34 cellular contexts compared by ENCODE assay signal in genomic region chr20:16124491-16124890, GRCh38.
"Had no signal": no experiment of that assay in that cellular context is flagged by ENCODE, and none has a peak within 500 bp of the region (broad histone marks: within the 10 kb centered on the region; RNA-seq: fewer than 3 reads in every experiment).

No MANE protein-coding gene starts in this region.

- H3K36me3 ChIP-seq: adrenal gland, brain microvascular endothelial cell, breast epithelium had no signal

- H3K9me3 ChIP-seq: adrenal gland, breast epithelium had no signal

- H3K4me3 ChIP-seq: adrenal gland, body of pancreas, breast epithelium had no signal

- H3K27me3 ChIP-seq: adrenal gland, body of pancreas, brain microvascular endothelial cell had no signal

- ATAC-seq: activated CD8-positive, alpha-beta T cell treated with anti-CD3 and anti-CD28 coated beads for 36 hours; activated naive CD4-positive, alpha-beta T cell treated with anti-CD3 and anti-CD28 coated beads, Interleukin-2, amount 50 U/mL, for 72 hours; activated T-cell treated with anti-CD3 and anti-CD28 coated beads, Interleukin-2, amount 50 U/mL, for 4 hours; activated T-cell treated with anti-CD3 and anti-CD28 coated beads, Interleukin-2, amount 50 U/mL, for 72 hours; activated T-helper 17 cell treated with anti-CD3 and anti-CD28 coated beads, Interleukin-2, amount 50 U/mL, for 72 hours; body of pancreas had no signal

- H3K4me1 ChIP-seq: adrenal gland, body of pancreas, breast epithelium had no signal

- FAIRE-seq: astrocyte, TTC549 had no signal

- DNase-seq: activated B cell treated with CpG ODN at 0.5 μM for 24 hours; activated CD4-positive, alpha-beta memory T cell treated with anti-CD3 and anti-CD28 coated beads for 36 hours; activated CD4-positive, alpha-beta T cell treated with anti-CD3 and anti-CD28 coated beads for 4 hours; activated CD4-positive, alpha-beta T cell treated with anti-CD3 and anti-CD28 coated beads, Interleukin-2, amount 10 ng/mL, durations not matched to agents 24 days and 14 days; activated CD4-positive, alpha-beta T cell treated with anti-CD3 and anti-CD28 coated beads, Interleukin-2, amount 50 U/mL, for 1 hour; activated CD4-positive, alpha-beta T cell treated with anti-CD3 and anti-CD28 coated beads, Interleukin-2, amount 50 U/mL, for 4 hours; activated CD4-positive, CD25-positive, alpha-beta regulatory T cell treated with anti-CD3 and anti-CD28 coated beads, Interleukin-2, amount 50 U/mL, for 72 hours; activated CD8-positive, alpha-beta memory T cell treated with anti-CD3 and anti-CD28 coated beads, Interleukin-2, amount 50 U/mL, for 4 hours; activated CD8-positive, alpha-beta T cell treated with anti-CD3 and anti-CD28 coated beads for 36 hours; activated effector memory CD4-positive, alpha-beta T cell treated with anti-CD3 and anti-CD28 coated beads, Interleukin-2, amount 50 U/mL, for 16 hours; activated gamma-delta T cell treated with Interleukin-2 at 50 U/mL for 16 hours; activated naive CD4-positive, alpha-beta T cell; activated naive CD4-positive, alpha-beta T cell treated with anti-CD3 and anti-CD28 coated beads for 36 hours; activated naive CD4-positive, alpha-beta T cell treated with anti-CD3 and anti-CD28 coated beads, Interleukin-2, amount 50 U/mL, for 16 hours; activated naive CD8-positive, alpha-beta T cell treated with anti-CD3 and anti-CD28 coated beads for 36 hours; activated T-cell treated with anti-CD3 and anti-CD28 coated beads for 4 hours; activated T-cell treated with anti-CD3 and anti-CD28 coated beads, Interleukin-2, amount 50 U/mL, for 1 hour; activated T-cell treated with anti-CD3 and anti-CD28 coated beads, Interleukin-2, amount 50 U/mL, for 4 hours; activated T-cell treated with anti-CD3 and anti-CD28 coated beads, Interleukin-2, amount 50 U/mL, for 72 hours; adrenal gland; amniotic stem cell; aorta; body of pancreas; brain microvascular endothelial cell; central memory CD4-positive, alpha-beta T cell; T-helper 1 cell; T-helper 2 cell; T-helper 9 cell had no signal

- H3K27ac ChIP-seq: adrenal gland, body of pancreas, brain microvascular endothelial cell, breast epithelium, VCaP had no signal
